ENCODE assay signal across 18 cellular contexts in the genomic region with DNA sequence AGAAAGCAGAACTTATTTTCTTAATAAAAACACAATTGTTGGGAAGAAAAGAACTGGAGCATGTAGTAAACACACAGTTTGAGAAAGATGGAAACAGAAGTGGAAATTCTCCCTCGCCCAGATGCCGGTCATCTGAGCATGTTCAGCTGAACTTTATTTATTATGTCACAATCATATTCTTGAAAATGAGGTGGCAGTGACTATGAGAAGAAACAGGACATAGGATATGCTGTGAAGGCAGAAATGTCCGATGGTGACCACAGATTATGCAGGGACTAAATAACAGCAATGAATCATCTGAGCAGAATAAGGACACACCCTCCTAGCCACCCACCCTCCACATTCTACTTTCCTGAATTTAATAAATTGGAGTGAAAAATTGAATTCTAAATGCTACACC.
DNase-seq lines count a peak whose midpoint lies in the region; FAIRE-seq and TF ChIP-seq lines count a peak whose summit lies in the region.
"Had no signal": no experiment of that assay in that cellular context is flagged by ENCODE, and none has a peak within 500 bp of the region (broad histone marks: within the 10 kb centered on the region; RNA-seq: fewer than 3 reads in every experiment).

No MANE protein-coding gene starts in this region.

- peaks cover 0 to 2% of the 10 kb centered on the region in 2 experiments; a peak in 2 of 5 replicates for H3K9me3 Mint-ChIP-seq in H9
- H3K9me3 Mint-ChIP-seq: activated CD8-positive, alpha-beta T cell treated with anti-CD3 and anti-CD28 coated beads for 36 hours; stimulated activated naive CD8-positive, alpha-beta T cell treated with anti-CD3 and anti-CD28 coated beads, Interleukin-15, amount 100 ng/mL, for 72 hours had no signal

- H2AK5ac ChIP-seq in H9 (ENCODE audit: insufficient read length, low read length) = no peak overlapping the region

- intact Hi-C loops in PC-9 (cut with micrococcal nuclease; ENCODE audit: unreplicated experiment) = no loop called here
- intact Hi-C loops in endothelial cell of umbilical vein (cut with micrococcal nuclease) = loop anchor here (5.0 kb wide), 3 partner anchors 286 to 554 kb away; no protein-coding TSS in a partner anchor

- H3K27ac Mint-ChIP-seq in H9 = no peak overlapping the region
- H3K27ac Mint-ChIP-seq: activated CD8-positive, alpha-beta T cell treated with anti-CD3 and anti-CD28 coated beads for 36 hours; stimulated activated naive CD8-positive, alpha-beta T cell treated with anti-CD3 and anti-CD28 coated beads, Interleukin-15, amount 100 ng/mL, for 72 hours had no signal

- H3K14ac ChIP-seq in H9 (ENCODE audit: insufficient read depth, low read length) = no peak overlapping the region

- peaks cover 0 to 13% of the 10 kb centered on the region in 2 experiments; a peak in 2 of 4 replicates for H3K4me1 Mint-ChIP-seq in H9

- no peak overlapping the region for H2BK120ac ChIP-seq in H9 (ENCODE audit: low read depth, low read length, poor library complexity, severe bottlenecking)

- H4K8ac ChIP-seq in H9 (replicated peaks; ENCODE audit: insufficient read length, low read depth, low read length) = no peak overlapping the region

- BruUV-seq in PC-9 (replicated peaks; lab: Mats Ljungman, UMichigan) = no TSS peak
- BruUV-seq in endothelial cell of umbilical vein (replicated peaks; lab: Mats Ljungman, UMichigan) = no TSS peak

- no peak overlapping the region for H2BK12ac ChIP-seq in H9 (ENCODE audit: insufficient read length, low read depth, low read length)

- no CpG with 5 or more reads among the region's 3 CpGs for WGBS in H9 (ENCODE audit: extremely low coverage, insufficient read length, low lambda C conversion rate)

- dilution Hi-C loops in endothelial cell of umbilical vein (cut with MboI; ENCODE audit: extremely low pct_ligation_motif_present, low sequenced_read_pairs) = no loop called here

- H3K79me1 ChIP-seq in H9 (ENCODE audit: insufficient read depth, low read depth, low read length, poor library complexity, severe bottlenecking) = no peaks in the 10 kb centered on the region

- CTCF ChIA-PET in PC-9 (lab: Charles Lee) = no interaction called here
- CTCF ChIA-PET in endothelial cell of umbilical vein (lab: Charles Lee) = interaction anchor here (0.7 kb wide), 1 partner anchor 287 kb away, joined by 3 read pairs; no protein-coding TSS in a partner anchor

- H3K4me1 ChIP-seq in PC-9 (replicated peaks; ENCODE audit: insufficient read depth) = peaks cover 20% of the 10 kb centered on the region
- H3K4me1 ChIP-seq in endothelial cell of umbilical vein (ENCODE audit: control insufficient read depth, extremely low read depth, insufficient read depth, low read length) = peaks cover 43% of the 10 kb centered on the region
- no peaks in the 10 kb centered on the region for H3K4me1 ChIP-seq in H9 (ENCODE audit: insufficient read depth, low read length)

- H3K27me3 ChIP-seq in PC-9 (ENCODE audit: insufficient read depth, low read depth) = no peaks in the 10 kb centered on the region
- no peaks in the 10 kb centered on the region for H3K27me3 ChIP-seq in endothelial cell of umbilical vein (ENCODE audit: control insufficient read depth in 2 of 2, insufficient read depth in 2 of 2, low read length in 2 of 2)
- H3K27me3 ChIP-seq in H9 (ENCODE audit: insufficient read depth, low read length) = no peaks in the 10 kb centered on the region
- H3K27me3 ChIP-seq: BLaER1, spleen had no signal

- H3F3A ChIP-seq in PC-9 (ENCODE audit: insufficient read depth, low read depth) = no peaks in the 10 kb centered on the region

- H3K27ac ChIP-seq in PC-9 = no peak overlapping the region
- H3K27ac ChIP-seq in endothelial cell of umbilical vein (ENCODE audit: insufficient read depth, low read depth, low read length) = peak overlapping the region; percentile 16
- H3K27ac ChIP-seq in H9 (ENCODE audit: insufficient read length, low read depth, low read length) = no peak overlapping the region
- H3K27ac ChIP-seq: BLaER1, epithelial cell of prostate, VCaP had no signal

- no peaks in the 10 kb centered on the region for H3K36me3 ChIP-seq in PC-9 (ENCODE audit: low read depth)
- no peaks in the 10 kb centered on the region for H3K36me3 ChIP-seq in endothelial cell of umbilical vein (ENCODE audit: control insufficient read depth in 2 of 2, extremely low read depth in 1 of 2, insufficient read depth in 2 of 2, low read length in 2 of 2)
- H3K36me3 ChIP-seq: BLaER1, spleen had no signal

- H2BK20ac ChIP-seq in H9 (ENCODE audit: low read depth, low read length, poor library complexity, severe bottlenecking) = no peak overlapping the region

- H3K9me3 ChIP-seq in PC-9 (ENCODE audit: insufficient read depth, low read depth) (no peaks in the 10 kb centered on the region), endothelial cell of umbilical vein (replicated peaks; ENCODE audit: control insufficient read depth, insufficient read depth, low read length) (no peaks in the 10 kb centered on the region), H9 (ENCODE audit: control insufficient read depth, low read depth, low read length) (no peaks in the 10 kb centered on the region)
- H3K9me3 ChIP-seq: BLaER1, spleen had no signal

- H3T11ph ChIP-seq in H9 (ENCODE audit: low read length) = no peak overlapping the region

- H3K9me1 ChIP-seq in endothelial cell of umbilical vein (replicated peaks; ENCODE audit: control insufficient read depth, extremely low read depth, insufficient read depth, low read length) = no peaks in the 10 kb centered on the region

- no peaks in the 10 kb centered on the region for H3K9me2 ChIP-seq in PC-9 (ENCODE audit: insufficient read depth)

- no peak for TF ChIP-seq POLR2A in endothelial cell of umbilical vein (IDR thresholded peaks at IDR 0.05; ENCODE audit: low read depth, low read length)

- no peak overlapping the region for H2BK5ac ChIP-seq in H9 (ENCODE audit: insufficient read length, low read length)

- H2BK15ac ChIP-seq in H9 (ENCODE audit: low read depth, low read length) = no peak overlapping the region

- H2AFZ ChIP-seq in PC-9 (no peak overlapping the region), endothelial cell of umbilical vein (ENCODE audit: low read depth, low read length) (peak overlapping the region; percentile 36), H9 (ENCODE audit: low read length) (no peak overlapping the region)

- H3K4me3 Mint-ChIP-seq in H9 = no peak overlapping the region
- H3K4me3 Mint-ChIP-seq: activated CD8-positive, alpha-beta T cell treated with anti-CD3 and anti-CD28 coated beads for 36 hours; stimulated activated naive CD8-positive, alpha-beta T cell treated with anti-CD3 and anti-CD28 coated beads, Interleukin-15, amount 100 ng/mL, for 72 hours had no signal

- no peak for FAIRE-seq in endothelial cell of umbilical vein (lab: Jason Lieb, UNC)
- FAIRE-seq: colon had no signal

- DNase-seq in EH (ENCODE audit: low read depth) (peak; percentile 68), PC-9 (peak; percentile 8 to 58), endothelial cell of umbilical vein (ENCODE audit: low read depth, low spot score) (peak; percentile 61), renal cortical epithelial cell (ENCODE audit: low read depth) (peak; percentile 50), NK-92 (lab: John Stamatoyannopoulos, UW; ENCODE audit: unreplicated experiment) (no peak), H9 (no peak)
- DNase-seq in stimulated activated CD4-positive, alpha-beta T cell treated with anti-CD3 and anti-CD28 coated beads, Interleukin-4, amount 100 ng/mL, for 1 hour = no peak
- DNase-seq: activated CD8-positive, alpha-beta T cell treated with anti-CD3 and anti-CD28 coated beads for 36 hours; amniotic stem cell; hypothalamus; NCI-H2081; NCI-H526; spleen; stimulated activated naive CD8-positive, alpha-beta T cell treated with anti-CD3 and anti-CD28 coated beads, Interleukin-15, amount 100 ng/mL, for 72 hours had no signal

- no peaks in the 10 kb centered on the region for H3K27me3 Mint-ChIP-seq in H9 (ENCODE audit: low read depth)
- H3K27me3 Mint-ChIP-seq: activated CD8-positive, alpha-beta T cell treated with anti-CD3 and anti-CD28 coated beads for 36 hours; stimulated activated naive CD8-positive, alpha-beta T cell treated with anti-CD3 and anti-CD28 coated beads, Interleukin-15, amount 100 ng/mL, for 72 hours had no signal

- H4K5ac ChIP-seq in H9 (ENCODE audit: insufficient read length, low read depth, low read length) = no peak overlapping the region

- no peak overlapping the region for H3K56ac ChIP-seq in H9 (ENCODE audit: insufficient read length, low read depth, low read length)

- H3K79me2 ChIP-seq in PC-9 (ENCODE audit: low read depth) (no peaks in the 10 kb centered on the region), endothelial cell of umbilical vein (ENCODE audit: control insufficient read depth, insufficient read depth, low read length) (no peaks in the 10 kb centered on the region), H9 (ENCODE audit: insufficient read depth, low read length) (no peaks in the 10 kb centered on the region)

- no peak overlapping the region for H3K4ac ChIP-seq in H9 (ENCODE audit: low read depth, low read length)

- no peak overlapping the region for H3K9ac ChIP-seq in endothelial cell of umbilical vein (replicated peaks; ENCODE audit: extremely low read depth, insufficient read depth, low read length)
- no peak overlapping the region for H3K9ac ChIP-seq in H9 (ENCODE audit: extremely low read depth, insufficient read length, low read length)
- H3K9ac ChIP-seq: BLaER1 had no signal

- H4K20me1 ChIP-seq in PC-9 (ENCODE audit: insufficient read depth) (no peaks in the 10 kb centered on the region), endothelial cell of umbilical vein (replicated peaks; ENCODE audit: control insufficient read depth, extremely low read depth, insufficient read depth, low read length) (no peaks in the 10 kb centered on the region), H9 (ENCODE audit: control insufficient read depth, insufficient read depth, insufficient read length) (no peaks in the 10 kb centered on the region)
- H4K20me1 ChIP-seq: BLaER1 had no signal

- TF ChIP-seq CTCF in PC-9 (conservative IDR thresholded peaks at IDR 0.05) (no peak), endothelial cell of umbilical vein (IDR thresholded peaks at IDR 0.05; ENCODE audit: extremely low read depth in 1 of 2, insufficient read depth in 1 of 2, low read depth in 1 of 2, low read length in 2 of 2) (no peak), H9 (conservative IDR thresholded peaks at IDR 0.05) (no peak)

- H3K23ac ChIP-seq in H9 (ENCODE audit: insufficient read length, low read depth, low read length) = no peak overlapping the region

- H3K18ac ChIP-seq in H9 (ENCODE audit: insufficient read length, low read depth, low read length) = no peak overlapping the region

- no peak overlapping the region for H3K4me3 ChIP-seq in PC-9
- H3K4me3 ChIP-seq in endothelial cell of umbilical vein (replicated peaks in 1 of 3; ENCODE audit: insufficient read depth in 1 of 3, low read depth in 1 of 3, low read length in 3 of 3) = no peak overlapping the region
- H3K4me3 ChIP-seq: BLaER1, spleen had no signal

- peaks cover 2 to 4% (median 2%) of the 10 kb centered on the region in 3 experiments; a peak in 5 of 7 replicates for H3K36me3 Mint-ChIP-seq in H9 (ENCODE audit: insufficient read depth in 1 of 3, low read depth in 3 of 3)

- H4K91ac ChIP-seq in H9 (ENCODE audit: insufficient read length, low read depth, low read length) = no peak overlapping the region

- POLR2A ChIA-PET in PC-9 (lab: Charles Lee; ENCODE audit: unreplicated experiment) = interaction anchor here (0.7 kb wide), 1 partner anchor 10 kb away, joined by 7 read pairs; no protein-coding TSS in a partner anchor
- POLR2A ChIA-PET in endothelial cell of umbilical vein (lab: Charles Lee) = no interaction called here

- H3K4me2 ChIP-seq in PC-9 = peak overlapping the region; percentile 20; the same call in 1 of the 2 replicates
- H3K4me2 ChIP-seq in endothelial cell of umbilical vein (ENCODE audit: insufficient read depth, low read length) = peak overlapping the region; percentile 37
- no peak overlapping the region for H3K4me2 ChIP-seq in H9 (ENCODE audit: insufficient read depth, insufficient read length, low read length)
- H3K4me2 ChIP-seq: BLaER1 had no signal

- H3K23me2 ChIP-seq in H9 (ENCODE audit: insufficient read length, low read depth, low read length, poor library complexity, severe bottlenecking) = no peaks in the 10 kb centered on the region

Comparison
In these comparisons a context has a peak if more than half of its experiments do, and no peak if none do; other contexts are left out.
1. DNase-seq: peak in EH (single experiment), PC-9 (2 of 2), endothelial cell of umbilical vein (single experiment) and renal cortical epithelial cell (single experiment); none in NK-92 (single experiment), H9 (single experiment) and stimulated activated CD4-positive, alpha-beta T cell treated with anti-CD3 and anti-CD28 coated beads, Interleukin-4, amount 100 ng/mL, for 1 hour (single experiment).